8 cellular contexts compared by ENCODE assay signal in the genomic region with DNA sequence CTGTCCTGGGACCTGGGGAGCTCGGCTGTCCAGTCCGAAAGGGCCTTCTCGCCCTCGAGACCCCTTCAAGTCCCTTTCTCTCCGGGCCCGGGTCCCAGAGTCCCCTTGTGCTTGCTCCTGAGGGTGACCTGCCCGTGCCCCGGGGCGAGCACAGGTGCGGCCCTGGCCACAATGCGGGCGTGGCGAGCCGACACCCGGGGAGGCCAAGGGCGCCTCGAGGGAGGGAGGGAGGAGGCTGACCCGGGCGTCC. TPM values are rescaled to one million over a fixed set of nuclear protein-coding genes. Genes with fewer than 3 reads are reported as not detected.
DNase-seq lines count a peak whose midpoint lies in the region; ATAC-seq and TF ChIP-seq lines count a peak whose summit lies in the region.

No MANE protein-coding gene starts in this region.

- DNase-seq in BJ (ENCODE audit: low read depth) (no peak), choroid plexus epithelial cell (ENCODE audit: low read depth) (no peak), NCI-H82 treated with DMSO at 0.1 percent for 48 hours (lab: John Stamatoyannopoulos, UW; ENCODE audit: unreplicated experiment) (no peak)
- DNase-seq in natural killer cell treated with Interleukin-12 subunit alpha and Interleukin-12 subunit beta and Interleukin-15 and Interleukin-18, amount 100 ng/mL, for 72 hours (ENCODE audit: low spot score), result no peak
- no peak for DNase-seq in activated effector memory CD4-positive, alpha-beta T cell treated with Interleukin-2 at 50 U/mL for 16 hours

- H3K9me3 ChIP-seq in HUES48 (ENCODE audit: control insufficient read depth, insufficient read depth, low read length), result no peaks in the 10 kb centered on the region

- no peak for TF ChIP-seq CTCF in BJ (IDR thresholded peaks at IDR 0.05; ENCODE audit: insufficient read depth, low read depth, low read length)
- TF ChIP-seq CTCF in choroid plexus epithelial cell (conservative IDR thresholded peaks at IDR 0.05; ENCODE audit: low read depth, low read length), result no peak

- no peak overlapping the region for H3K27ac ChIP-seq in HUES48 (ENCODE audit: low read depth, low read length)

- H3K36me3 ChIP-seq in BJ (ENCODE audit: control insufficient read depth, insufficient read depth, low read length), result no peaks in the 10 kb centered on the region
- H3K36me3 ChIP-seq in HUES48 (ENCODE audit: control insufficient read depth, insufficient read depth, low read length), result no peaks in the 10 kb centered on the region

- H3K27me3 ChIP-seq in BJ (ENCODE audit: control insufficient read depth, insufficient read depth, low read length) (peaks cover 2% of the 10 kb centered on the region; the same call in 1 of the 2 replicates), HUES48 (ENCODE audit: control insufficient read depth, insufficient read depth, low read length) (no peaks in the 10 kb centered on the region)

- no peak for ATAC-seq in natural killer cell treated with Interleukin-12 subunit alpha and Interleukin-12 subunit beta and Interleukin-15 and Interleukin-18, amount 100 ng/mL, for 72 hours
- ATAC-seq in HG03045 (IDR thresholded peaks at IDR 0.05; ENCODE audit: unreplicated experiment) (no peak), HG03159 (IDR thresholded peaks at IDR 0.05; ENCODE audit: unreplicated experiment) (no peak)

- H3K4me1 ChIP-seq in HUES48 (ENCODE audit: control insufficient read depth, insufficient read depth, low read length), result peaks cover 47% of the 10 kb centered on the region

- H3K4me3 Mint-ChIP-seq in natural killer cell treated with Interleukin-12 subunit alpha and Interleukin-12 subunit beta and Interleukin-15 and Interleukin-18, amount 100 ng/mL, for 72 hours, result peak overlapping the region; percentile 16

- POLR2A ChIA-PET in BJ (lab: Charles Lee), result no interaction called here

- no peaks in the 10 kb centered on the region for H3K9me3 Mint-ChIP-seq in natural killer cell treated with Interleukin-12 subunit alpha and Interleukin-12 subunit beta and Interleukin-15 and Interleukin-18, amount 100 ng/mL, for 72 hours

- H3K4me3 ChIP-seq in BJ (ENCODE audit: low read depth, low read length) (peak overlapping the region; percentile 49), HUES48 (ENCODE audit: low read depth, low read length) (peak overlapping the region; percentile 79; the same call in 1 of the 2 replicates), choroid plexus epithelial cell (ENCODE audit: low read depth, low read length) (peak overlapping the region; percentile 82)

- H3K27me3 Mint-ChIP-seq in natural killer cell treated with Interleukin-12 subunit alpha and Interleukin-12 subunit beta and Interleukin-15 and Interleukin-18, amount 100 ng/mL, for 72 hours, result peaks cover 0 to 8% of the 10 kb centered on the region in 2 donors

- CTCF ChIA-PET in BJ (lab: Yijun Ruan, JAX), result interaction anchor here (0.7 to 1.2 kb wide), 2 partner anchors 30 to 140 kb away, joined by 3 read pairs; no protein-coding TSS in a partner anchor

- no peaks in the 10 kb centered on the region for H3K36me3 Mint-ChIP-seq in natural killer cell treated with Interleukin-12 subunit alpha and Interleukin-12 subunit beta and Interleukin-15 and Interleukin-18, amount 100 ng/mL, for 72 hours

- H3K4me1 Mint-ChIP-seq in natural killer cell treated with Interleukin-12 subunit alpha and Interleukin-12 subunit beta and Interleukin-15 and Interleukin-18, amount 100 ng/mL, for 72 hours (ENCODE audit: low read depth in 2 of 2), result peaks cover 22 to 26% of the 10 kb centered on the region in 2 donors

- peak overlapping the region in 1 of 2 donors; percentile 49 for H3K27ac Mint-ChIP-seq in natural killer cell treated with Interleukin-12 subunit alpha and Interleukin-12 subunit beta and Interleukin-15 and Interleukin-18, amount 100 ng/mL, for 72 hours

- H3K9ac ChIP-seq in HUES48 (ENCODE audit: low read depth, low read length), result peak overlapping the region; percentile 45

RNA-seq across cellular contexts. Expression of gene MEF2A, which starts 0.8 kb away (rescaled TPM):
- 33.2 and 34.3 TPM in 2 replicates for polyA plus RNA-seq in BJ (2011; rRNA removed)
- polyA minus RNA-seq in BJ (2011; rRNA and poly(A)+ RNA removed), result 27.4 and 43.3 TPM in 2 replicates
- total RNA-seq in natural killer cell treated with Interleukin-12 subunit alpha and Interleukin-12 subunit beta and Interleukin-15 and Interleukin-18, amount 100 ng/mL, for 72 hours, result 10 to 100 TPM; 27.1 to 42.2 TPM
